Comparison of ENCODE assay signal across 9 cellular contexts in genomic region chr6:33886673-33887144, GRCh38.
DNase-seq lines count a peak whose midpoint lies in the region; ATAC-seq and TF ChIP-seq lines count a peak whose summit lies in the region.
"Had no signal": no experiment of that assay in that cellular context is flagged by ENCODE, and none has a peak within 500 bp of the region (broad histone marks: within the 10 kb centered on the region; RNA-seq: fewer than 3 reads in every experiment).

No MANE protein-coding gene starts in this region.

- no peaks in the 10 kb centered on the region for H3K36me3 ChIP-seq in adipocyte (ENCODE audit: control insufficient read depth, insufficient read depth, low read length, severe bottlenecking)

- H3K27ac Mint-ChIP-seq in progenitor cell of endocrine pancreas = no peak overlapping the region

- H3K9me3 ChIP-seq in adipocyte (ENCODE audit: control insufficient read depth, low read length) = no peaks in the 10 kb centered on the region
- H3K9me3 ChIP-seq: Caco-2 had no signal

- H3K36me3 Mint-ChIP-seq in progenitor cell of endocrine pancreas (ENCODE audit: insufficient read depth) = no peaks in the 10 kb centered on the region

- TF ChIP-seq CTCF in progenitor cell of endocrine pancreas (IDR thresholded peaks at IDR 0.05; ENCODE audit: unreplicated experiment) = no peak

- no peaks in the 10 kb centered on the region for H3K9me3 Mint-ChIP-seq in progenitor cell of endocrine pancreas (ENCODE audit: low read depth)

- ATAC-seq in GM18498 (IDR thresholded peaks at IDR 0.05; ENCODE audit: unreplicated experiment) = no peak
- no peak for ATAC-seq in HG03354 (IDR thresholded peaks at IDR 0.05; ENCODE audit: poor library complexity, severe bottlenecking, unreplicated experiment)

- no peak overlapping the region for H3K9ac ChIP-seq in adipocyte (ENCODE audit: low read length)

- no peak overlapping the region for H3K4me3 ChIP-seq in adipocyte (ENCODE audit: low read length)

- peaks cover 19% of the 10 kb centered on the region for H3K4me1 ChIP-seq in adipocyte (ENCODE audit: control insufficient read depth, insufficient read depth, low read length)

- peak; percentile 47 for DNase-seq in stimulated activated CD4-positive, alpha-beta T cell treated with anti-CD3 and anti-CD28 coated beads, Interleukin-1b, Interleukin-23, amount 100 ng/mL, for 48 hours
- no peak for DNase-seq in stimulated activated CD4-positive, alpha-beta T cell treated with anti-CD3 and anti-CD28 coated beads, Interleukin-12 subunit alpha, Interleukin-12 subunit beta, amount 100 ng/mL, for 4 hours
- peak; percentile 7 for DNase-seq in adipocyte (ENCODE audit: low read depth)
- peak; percentile 26 for DNase-seq in iris pigment epithelial cell (ENCODE audit: low read depth)
- DNase-seq in progenitor cell of endocrine pancreas (ENCODE audit: low spot score, unreplicated experiment) = no peak
- DNase-seq in Ammon's horn (ENCODE audit: low spot score) = no peak
- DNase-seq: Caco-2 had no signal

- H3K27me3 ChIP-seq in adipocyte (replicated peaks; ENCODE audit: control insufficient read depth, insufficient read depth, low read length) = peaks cover 24% of the 10 kb centered on the region

- H3K27me3 Mint-ChIP-seq in progenitor cell of endocrine pancreas = peaks cover 46% of the 10 kb centered on the region

- H3K4me3 Mint-ChIP-seq in progenitor cell of endocrine pancreas (ENCODE audit: low read depth) = no peak overlapping the region

- peaks cover 10% of the 10 kb centered on the region for H3K4me1 Mint-ChIP-seq in progenitor cell of endocrine pancreas (ENCODE audit: low read depth)

Comparison
In these comparisons a context has a peak if more than half of its experiments do, and no peak if none do; other contexts are left out.
1. DNase-seq: peak in stimulated activated CD4-positive, alpha-beta T cell treated with anti-CD3 and anti-CD28 coated beads, Interleukin-1b, Interleukin-23, amount 100 ng/mL, for 48 hours (single experiment), adipocyte (single experiment) and iris pigment epithelial cell (single experiment); none in stimulated activated CD4-positive, alpha-beta T cell treated with anti-CD3 and anti-CD28 coated beads, Interleukin-12 subunit alpha, Interleukin-12 subunit beta, amount 100 ng/mL, for 4 hours (single experiment), progenitor cell of endocrine pancreas (single experiment) and Ammon's horn (single experiment).